In the genomic region with DNA sequence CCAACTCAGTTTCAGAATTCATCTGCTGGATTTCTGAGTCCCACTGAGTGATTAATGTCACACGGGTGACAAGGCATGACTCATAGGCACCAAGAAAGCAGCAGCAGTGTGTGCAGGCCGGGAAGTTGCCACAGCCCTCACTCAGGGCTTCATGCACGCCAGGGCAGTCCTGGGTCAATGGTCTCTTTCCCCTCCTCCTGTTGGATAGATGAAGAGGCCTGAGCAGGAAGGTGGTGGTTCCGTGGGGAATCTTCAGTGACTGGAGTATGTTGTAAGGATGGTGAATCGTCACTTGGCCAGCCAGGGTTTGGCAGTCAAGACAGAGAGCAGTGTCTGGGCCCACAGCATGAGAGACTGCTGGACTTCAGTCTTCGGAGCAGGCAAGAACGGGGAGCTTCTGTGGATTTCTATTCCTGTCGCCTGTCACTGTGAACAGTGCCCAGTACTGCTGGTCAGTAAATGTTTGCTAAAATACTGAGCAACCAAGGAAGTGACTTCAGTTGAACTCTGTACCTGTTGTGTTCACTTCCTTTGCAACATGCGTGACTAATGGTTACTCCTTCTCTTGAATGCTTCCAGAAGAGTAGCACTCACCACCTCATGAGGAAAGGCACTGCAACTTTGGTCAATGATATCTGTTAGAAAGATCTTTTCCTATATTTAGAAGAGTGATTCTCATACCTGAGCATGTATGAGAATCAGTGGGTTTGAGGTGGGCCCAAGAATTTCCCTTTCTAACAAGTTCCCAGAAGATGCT, we compare ENCODE assay signal across 1 cellular context.
TF ChIP-seq lines count a peak whose summit lies in the region.

No MANE protein-coding gene starts in this region.

TF ChIP-seq in HepG2, 621 proteins besides CTCF, POLR2A, EP300 and RAD21 (continued from another document and continues in another):
- TF ChIP-seq, protein P1, sequence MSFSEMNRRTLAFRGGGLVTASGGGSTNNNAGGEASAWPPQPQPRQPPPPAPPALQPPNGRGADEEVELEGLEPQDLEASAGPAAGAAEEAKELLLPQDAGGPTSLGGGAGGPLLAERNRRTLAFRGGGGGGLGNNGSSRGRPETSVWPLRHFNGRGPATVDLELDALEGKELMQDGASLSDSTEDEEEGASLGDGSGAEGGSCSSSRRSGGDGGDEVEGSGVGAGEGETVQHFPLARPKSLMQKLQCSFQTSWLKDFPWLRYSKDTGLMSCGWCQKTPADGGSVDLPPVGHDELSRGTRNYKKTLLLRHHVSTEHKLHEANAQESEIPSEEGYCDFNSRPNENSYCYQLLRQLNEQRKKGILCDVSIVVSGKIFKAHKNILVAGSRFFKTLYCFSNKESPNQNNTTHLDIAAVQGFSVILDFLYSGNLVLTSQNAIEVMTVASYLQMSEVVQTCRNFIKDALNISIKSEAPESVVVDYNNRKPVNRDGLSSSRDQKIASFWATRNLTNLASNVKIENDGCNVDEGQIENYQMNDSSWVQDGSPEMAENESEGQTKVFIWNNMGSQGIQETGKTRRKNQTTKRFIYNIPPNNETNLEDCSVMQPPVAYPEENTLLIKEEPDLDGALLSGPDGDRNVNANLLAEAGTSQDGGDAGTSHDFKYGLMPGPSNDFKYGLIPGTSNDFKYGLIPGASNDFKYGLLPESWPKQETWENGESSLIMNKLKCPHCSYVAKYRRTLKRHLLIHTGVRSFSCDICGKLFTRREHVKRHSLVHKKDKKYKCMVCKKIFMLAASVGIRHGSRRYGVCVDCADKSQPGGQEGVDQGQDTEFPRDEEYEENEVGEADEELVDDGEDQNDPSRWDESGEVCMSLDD (CRISPR knock-in tag; IDR thresholded peaks at IDR 0.05; ENCODE audit: borderline replicate concordance): no peak
- TF ChIP-seq, protein P2, sequence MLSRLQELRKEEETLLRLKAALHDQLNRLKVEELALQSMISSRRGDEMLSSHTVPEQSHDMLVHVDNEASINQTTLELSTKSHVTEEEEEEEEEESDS (CRISPR knock-in tag; IDR thresholded peaks at IDR 0.05; ENCODE audit: borderline replicate concordance): no peak
- TF ChIP-seq TBX3 (IDR thresholded peaks at IDR 0.05; ENCODE audit: borderline replicate concordance) (no peak), FOXJ3 (CRISPR knock-in tag; IDR thresholded peaks at IDR 0.05; ENCODE audit: borderline replicate concordance) (no peak), ZBTB21 (CRISPR knock-in tag; IDR thresholded peaks at IDR 0.05) (peak; percentile 93), ZNF619 (CRISPR knock-in tag; IDR thresholded peaks at IDR 0.05) (no peak), ZFP36L1 (CRISPR knock-in tag; IDR thresholded peaks at IDR 0.05) (peak; percentile 75; the same call in 1 of the 2 replicates), SALL1 (CRISPR knock-in tag; IDR thresholded peaks at IDR 0.05) (no peak; the same call in 1 of the 2 replicates), PAX8 (CRISPR knock-in tag; IDR thresholded peaks at IDR 0.05; ENCODE audit: borderline replicate concordance) (no peak), ZNF101 (CRISPR knock-in tag; IDR thresholded peaks at IDR 0.05; ENCODE audit: borderline replicate concordance, low read depth) (no peak), ZNF496 (CRISPR knock-in tag; IDR thresholded peaks at IDR 0.05; ENCODE audit: insufficient replicate concordance) (no peak), RCOR2 (CRISPR knock-in tag; IDR thresholded peaks at IDR 0.05) (0 out of 2 replicates have a peak, but pooled peaks have one; percentile 19), ZNF256 (CRISPR knock-in tag; conservative IDR thresholded peaks at IDR 0.05) (no peak), GABPA (IDR thresholded peaks at IDR 0.05; ENCODE audit: low read depth, low read length) (peak; percentile 70), GABPA (CRISPR knock-in tag; IDR thresholded peaks at IDR 0.05; ENCODE audit: low read depth) (peak; percentile 96), THAP11 (CRISPR knock-in tag; IDR thresholded peaks at IDR 0.05) (peak; percentile 83), ZFX (CRISPR knock-in tag; IDR thresholded peaks at IDR 0.05; ENCODE audit: low read depth) (peak; percentile 70; the same call in 1 of the 2 replicates), HNRNPUL1 (IDR thresholded peaks at IDR 0.05; ENCODE audit: low read depth, low read length) (no peak), ZNF589 (CRISPR knock-in tag; conservative IDR thresholded peaks at IDR 0.05) (no peak), FOXC1 (CRISPR knock-in tag; IDR thresholded peaks at IDR 0.05; ENCODE audit: borderline replicate concordance) (no peak), HHEX (CRISPR knock-in tag; IDR thresholded peaks at IDR 0.05) (0 out of 2 replicates have a peak, but pooled peaks have one; percentile 19), ISL2 (CRISPR knock-in tag; IDR thresholded peaks at IDR 0.05) (no peak), ZNF24 (IDR thresholded peaks at IDR 0.05) (no peak), CREM (IDR thresholded peaks at IDR 0.05) (peak; percentile 71; the same call in 1 of the 2 replicates), CREM (CRISPR knock-in tag; IDR thresholded peaks at IDR 0.05) (no peak), CCAR2 (optimal IDR thresholded peaks at IDR 0.05; ENCODE audit: low read depth, low read length) (no peak), ZNF567 (CRISPR knock-in tag; IDR thresholded peaks at IDR 0.05; ENCODE audit: borderline replicate concordance) (no peak), NCOA2 (CRISPR knock-in tag; IDR thresholded peaks at IDR 0.05) (peak; percentile 45), FOXP1 (IDR thresholded peaks at IDR 0.05) (no peak), FOXP1 (CRISPR knock-in tag; IDR thresholded peaks at IDR 0.05) (peak; percentile 73), GATAD2A (CRISPR knock-in tag; IDR thresholded peaks at IDR 0.05) (peak; percentile 77)
- TF ChIP-seq, protein P3, sequence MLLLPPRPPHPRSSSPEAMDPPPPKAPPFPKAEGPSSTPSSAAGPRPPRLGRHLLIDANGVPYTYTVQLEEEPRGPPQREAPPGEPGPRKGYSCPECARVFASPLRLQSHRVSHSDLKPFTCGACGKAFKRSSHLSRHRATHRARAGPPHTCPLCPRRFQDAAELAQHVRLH (CRISPR knock-in tag; IDR thresholded peaks at IDR 0.05; ENCODE audit: borderline replicate concordance, low read depth): no peak
- TF ChIP-seq, protein P4, sequence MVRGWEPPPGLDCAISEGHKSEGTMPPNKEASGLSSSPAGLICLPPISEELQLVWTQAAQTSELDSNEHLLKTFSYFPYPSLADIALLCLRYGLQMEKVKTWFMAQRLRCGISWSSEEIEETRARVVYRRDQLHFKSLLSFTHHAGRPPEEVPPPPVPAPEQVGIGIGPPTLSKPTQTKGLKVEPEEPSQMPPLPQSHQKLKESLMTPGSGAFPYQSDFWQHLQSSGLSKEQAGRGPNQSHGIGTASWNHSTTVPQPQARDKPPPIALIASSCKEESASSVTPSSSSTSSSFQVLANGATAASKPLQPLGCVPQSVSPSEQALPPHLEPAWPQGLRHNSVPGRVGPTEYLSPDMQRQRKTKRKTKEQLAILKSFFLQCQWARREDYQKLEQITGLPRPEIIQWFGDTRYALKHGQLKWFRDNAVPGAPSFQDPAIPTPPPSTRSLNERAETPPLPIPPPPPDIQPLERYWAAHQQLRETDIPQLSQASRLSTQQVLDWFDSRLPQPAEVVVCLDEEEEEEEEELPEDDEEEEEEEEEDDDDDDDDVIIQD (CRISPR knock-in tag; IDR thresholded peaks at IDR 0.05; ENCODE audit: low read depth): peak; percentile 21; the same call in 1 of the 2 replicates
- TF ChIP-seq, protein P5, sequence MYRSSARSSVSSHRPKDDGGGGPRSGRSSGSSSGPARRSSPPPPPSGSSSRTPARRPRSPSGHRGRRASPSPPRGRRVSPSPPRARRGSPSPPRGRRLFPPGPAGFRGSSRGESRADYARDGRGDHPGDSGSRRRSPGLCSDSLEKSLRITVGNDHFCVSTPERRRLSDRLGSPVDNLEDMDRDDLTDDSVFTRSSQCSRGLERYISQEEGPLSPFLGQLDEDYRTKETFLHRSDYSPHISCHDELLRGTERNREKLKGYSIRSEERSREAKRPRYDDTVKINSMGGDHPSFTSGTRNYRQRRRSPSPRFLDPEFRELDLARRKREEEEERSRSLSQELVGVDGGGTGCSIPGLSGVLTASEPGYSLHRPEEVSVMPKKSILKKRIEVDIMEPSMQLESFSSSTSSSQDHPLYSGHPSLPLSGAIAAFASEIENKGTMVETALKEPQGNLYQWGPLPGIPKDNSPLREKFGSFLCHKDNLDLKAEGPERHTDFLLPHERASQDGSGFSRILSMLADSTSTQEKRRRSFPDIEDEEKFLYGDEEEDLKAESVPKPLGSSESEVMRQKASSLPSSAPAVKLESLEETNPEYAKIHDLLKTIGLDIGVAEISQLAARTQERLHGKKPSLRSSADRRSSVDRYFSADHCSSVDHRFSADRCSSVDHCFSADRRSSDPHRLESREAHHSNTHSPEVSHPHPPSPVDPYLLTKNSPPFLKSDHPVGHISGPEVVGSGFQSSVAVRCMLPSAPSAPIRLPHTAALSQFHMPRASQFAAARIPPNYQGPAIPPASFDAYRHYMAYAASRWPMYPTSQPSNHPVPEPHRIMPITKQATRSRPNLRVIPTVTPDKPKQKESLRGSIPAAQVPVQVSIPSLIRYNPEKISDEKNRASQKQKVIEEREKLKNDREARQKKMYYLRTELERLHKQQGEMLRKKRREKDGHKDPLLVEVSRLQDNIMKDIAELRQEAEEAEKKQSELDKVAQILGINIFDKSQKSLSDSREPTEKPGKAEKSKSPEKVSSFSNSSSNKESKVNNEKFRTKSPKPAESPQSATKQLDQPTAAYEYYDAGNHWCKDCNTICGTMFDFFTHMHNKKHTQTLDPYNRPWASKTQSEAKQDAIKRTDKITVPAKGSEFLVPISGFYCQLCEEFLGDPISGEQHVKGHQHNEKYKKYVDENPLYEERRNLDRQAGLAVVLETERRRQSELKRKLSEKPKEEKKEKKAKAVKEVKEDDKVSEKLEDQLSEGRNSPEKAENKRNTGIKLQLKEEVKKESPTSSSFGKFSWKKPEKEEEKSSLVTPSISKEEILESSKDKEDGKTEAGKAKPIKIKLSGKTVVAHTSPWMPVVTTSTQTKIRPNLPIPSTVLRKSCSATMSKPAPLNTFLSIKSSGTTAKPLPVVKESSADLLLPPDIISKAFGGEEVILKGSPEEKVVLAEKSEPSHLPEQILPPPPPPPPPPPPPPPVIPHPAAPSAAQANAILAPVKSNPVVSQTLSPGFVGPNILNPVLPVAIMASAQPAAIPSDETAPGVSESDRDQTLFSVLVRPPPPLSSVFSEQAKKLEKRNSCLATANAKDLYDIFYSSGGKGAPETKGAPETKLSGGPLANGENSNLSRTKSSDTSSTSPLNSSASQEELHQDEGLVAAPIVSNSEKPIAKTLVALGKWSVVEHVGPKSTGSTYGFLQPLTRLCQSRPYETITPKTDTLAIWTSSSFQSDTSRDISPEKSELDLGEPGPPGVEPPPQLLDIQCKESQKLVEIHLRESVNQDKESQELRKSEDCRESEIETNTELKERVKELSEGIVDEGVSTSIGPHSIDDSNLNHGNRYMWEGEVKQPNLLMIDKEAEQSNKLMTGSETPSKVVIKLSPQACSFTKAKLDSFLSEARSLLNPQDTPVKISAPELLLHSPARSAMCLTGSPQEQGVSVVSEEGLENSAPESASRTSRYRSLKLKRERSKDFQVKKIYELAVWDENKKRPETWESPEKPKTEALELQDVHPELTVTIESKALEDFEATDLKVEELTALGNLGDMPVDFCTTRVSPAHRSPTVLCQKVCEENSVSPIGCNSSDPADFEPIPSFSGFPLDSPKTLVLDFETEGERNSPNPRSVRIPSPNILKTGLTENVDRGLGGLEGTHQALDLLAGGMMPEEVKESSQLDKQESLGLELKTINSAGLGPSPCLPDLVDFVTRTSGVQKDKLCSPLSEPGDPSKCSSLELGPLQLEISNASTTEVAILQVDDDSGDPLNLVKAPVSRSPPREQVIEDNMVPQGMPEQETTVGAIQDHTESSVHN (CRISPR knock-in tag; IDR thresholded peaks at IDR 0.05): no peak
- TF ChIP-seq, protein P6, sequence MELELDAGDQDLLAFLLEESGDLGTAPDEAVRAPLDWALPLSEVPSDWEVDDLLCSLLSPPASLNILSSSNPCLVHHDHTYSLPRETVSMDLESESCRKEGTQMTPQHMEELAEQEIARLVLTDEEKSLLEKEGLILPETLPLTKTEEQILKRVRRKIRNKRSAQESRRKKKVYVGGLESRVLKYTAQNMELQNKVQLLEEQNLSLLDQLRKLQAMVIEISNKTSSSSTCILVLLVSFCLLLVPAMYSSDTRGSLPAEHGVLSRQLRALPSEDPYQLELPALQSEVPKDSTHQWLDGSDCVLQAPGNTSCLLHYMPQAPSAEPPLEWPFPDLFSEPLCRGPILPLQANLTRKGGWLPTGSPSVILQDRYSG (CRISPR knock-in tag; IDR thresholded peaks at IDR 0.05): no peak
- TF ChIP-seq, protein P7, sequence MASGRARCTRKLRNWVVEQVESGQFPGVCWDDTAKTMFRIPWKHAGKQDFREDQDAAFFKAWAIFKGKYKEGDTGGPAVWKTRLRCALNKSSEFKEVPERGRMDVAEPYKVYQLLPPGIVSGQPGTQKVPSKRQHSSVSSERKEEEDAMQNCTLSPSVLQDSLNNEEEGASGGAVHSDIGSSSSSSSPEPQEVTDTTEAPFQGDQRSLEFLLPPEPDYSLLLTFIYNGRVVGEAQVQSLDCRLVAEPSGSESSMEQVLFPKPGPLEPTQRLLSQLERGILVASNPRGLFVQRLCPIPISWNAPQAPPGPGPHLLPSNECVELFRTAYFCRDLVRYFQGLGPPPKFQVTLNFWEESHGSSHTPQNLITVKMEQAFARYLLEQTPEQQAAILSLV (CRISPR knock-in tag; IDR thresholded peaks at IDR 0.05; ENCODE audit: borderline replicate concordance): no peak
- TF ChIP-seq, protein P8, sequence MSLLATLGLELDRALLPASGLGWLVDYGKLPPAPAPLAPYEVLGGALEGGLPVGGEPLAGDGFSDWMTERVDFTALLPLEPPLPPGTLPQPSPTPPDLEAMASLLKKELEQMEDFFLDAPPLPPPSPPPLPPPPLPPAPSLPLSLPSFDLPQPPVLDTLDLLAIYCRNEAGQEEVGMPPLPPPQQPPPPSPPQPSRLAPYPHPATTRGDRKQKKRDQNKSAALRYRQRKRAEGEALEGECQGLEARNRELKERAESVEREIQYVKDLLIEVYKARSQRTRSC (CRISPR knock-in tag; IDR thresholded peaks at IDR 0.05; ENCODE audit: low read depth): no peak
- TF ChIP-seq, protein P9, sequence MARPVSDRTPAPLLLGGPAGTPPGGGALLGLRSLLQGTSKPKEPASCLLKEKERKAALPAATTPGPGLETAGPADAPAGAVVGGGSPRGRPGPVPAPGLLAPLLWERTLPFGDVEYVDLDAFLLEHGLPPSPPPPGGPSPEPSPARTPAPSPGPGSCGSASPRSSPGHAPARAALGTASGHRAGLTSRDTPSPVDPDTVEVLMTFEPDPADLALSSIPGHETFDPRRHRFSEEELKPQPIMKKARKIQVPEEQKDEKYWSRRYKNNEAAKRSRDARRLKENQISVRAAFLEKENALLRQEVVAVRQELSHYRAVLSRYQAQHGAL (CRISPR knock-in tag; IDR thresholded peaks at IDR 0.05; ENCODE audit: not compliant biosample characterization): no peak
- TF ChIP-seq, protein P10, sequence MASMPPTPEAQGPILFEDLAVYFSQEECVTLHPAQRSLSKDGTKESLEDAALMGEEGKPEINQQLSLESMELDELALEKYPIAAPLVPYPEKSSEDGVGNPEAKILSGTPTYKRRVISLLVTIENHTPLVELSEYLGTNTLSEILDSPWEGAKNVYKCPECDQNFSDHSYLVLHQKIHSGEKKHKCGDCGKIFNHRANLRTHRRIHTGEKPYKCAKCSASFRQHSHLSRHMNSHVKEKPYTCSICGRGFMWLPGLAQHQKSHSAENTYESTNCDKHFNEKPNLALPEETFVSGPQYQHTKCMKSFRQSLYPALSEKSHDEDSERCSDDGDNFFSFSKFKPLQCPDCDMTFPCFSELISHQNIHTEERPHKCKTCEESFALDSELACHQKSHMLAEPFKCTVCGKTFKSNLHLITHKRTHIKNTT (CRISPR knock-in tag; IDR thresholded peaks at IDR 0.05): no peak
